In genomic region chr12:31880340-31880739, GRCh38 we compare ENCODE assay signal across 24 cellular contexts.
DNase-seq lines count a peak whose midpoint lies in the region; ATAC-seq, FAIRE-seq and TF ChIP-seq lines count a peak whose summit lies in the region.
"Had no signal": no experiment of that assay in that cellular context is flagged by ENCODE, and none has a peak within 500 bp of the region (broad histone marks: within the 10 kb centered on the region; RNA-seq: fewer than 3 reads in every experiment).

No MANE protein-coding gene starts in this region.

- no peaks in the 10 kb centered on the region for H3K27me3 ChIP-seq in astrocyte (ENCODE audit: insufficient read depth, low read length)
- H3K27me3 ChIP-seq: adrenal gland, stomach had no signal

- DNase-seq in D341Med (ENCODE audit: low spot score), result peak; percentile 26
- DNase-seq in NCI-H2171 treated with DMSO at 0.1 percent for 48 hours (lab: John Stamatoyannopoulos, UW), result peak; percentile 75
- DNase-seq in astrocyte (ENCODE audit: low read depth), result peak; percentile 76
- no peak for DNase-seq in naive B cell
- DNase-seq in ACHN, result no peak
- DNase-seq in HT-29 (ENCODE audit: low spot score), result no peak
- no peak for DNase-seq in GF-D8 (lab: John Stamatoyannopoulos, UW)
- DNase-seq in activated naive CD4-positive, alpha-beta T cell treated with anti-CD3 and anti-CD28 coated beads, Interleukin-2, amount 50 U/mL, for 16 hours, result no peak
- DNase-seq: activated CD4-positive, alpha-beta T cell treated with anti-CD3 and anti-CD28 coated beads for 36 hours; activated gamma-delta T cell; adrenal gland; CD8-positive, alpha-beta T cell; EL; H9; Kasumi-1; NCI-H1092 treated with DMSO at 0.1 percent for 48 hours; NCI-H2029; Right ventricle myocardium superior; stimulated activated CD4-positive, alpha-beta T cell treated with anti-CD3 and anti-CD28 coated beads, Interleukin-4, amount 100 ng/mL, for 1 hour; stomach had no signal

- no peak overlapping the region for H3K4me3 Mint-ChIP-seq in astrocyte (ENCODE audit: unreplicated experiment)
- H3K4me3 Mint-ChIP-seq in naive B cell, result peak overlapping the region in 6 of 8 donors; percentile 0 to 75 (median 36)
- H3K4me3 Mint-ChIP-seq: activated CD4-positive, alpha-beta T cell treated with anti-CD3 and anti-CD28 coated beads for 36 hours; CD8-positive, alpha-beta T cell; H9; mesothelial cell of epicardium had no signal

- H2AFZ ChIP-seq in astrocyte (ENCODE audit: low read depth, low read length), result no peak overlapping the region

- FAIRE-seq in astrocyte (lab: Jason Lieb, UNC), result no peak
- FAIRE-seq: HTR-8/SVneo had no signal

- no peak overlapping the region for H3K9ac ChIP-seq in astrocyte (ENCODE audit: low read length)

- H3K9me3 Mint-ChIP-seq in astrocyte (ENCODE audit: unreplicated experiment) (no peaks in the 10 kb centered on the region), naive B cell (peaks cover 3 to 31% (median 11%) of the 10 kb centered on the region in 7 donors)

- no peaks in the 10 kb centered on the region for H3K36me3 ChIP-seq in astrocyte (ENCODE audit: insufficient read depth, low read length)
- H3K36me3 ChIP-seq: adrenal gland, stomach had no signal

- no peak overlapping the region for H3K27ac ChIP-seq in astrocyte (ENCODE audit: low read depth, low read length)
- H3K27ac ChIP-seq: stomach had no signal

- no peaks in the 10 kb centered on the region for H3K4me1 Mint-ChIP-seq in astrocyte (ENCODE audit: low read depth, unreplicated experiment)
- H3K4me1 Mint-ChIP-seq in naive B cell, result peaks cover 55 to 82% (median 64%) of the 10 kb centered on the region in 3 donors

- no peak for ATAC-seq in naive B cell (ENCODE audit: low read depth in 2 of 2)
- ATAC-seq: activated CD4-positive, alpha-beta T cell treated with anti-CD3 and anti-CD28 coated beads for 36 hours; CD8-positive, alpha-beta T cell; esophagus mucosa had no signal

- no peaks in the 10 kb centered on the region for H3K36me3 Mint-ChIP-seq in astrocyte (ENCODE audit: low read depth, unreplicated experiment)
- H3K36me3 Mint-ChIP-seq in naive B cell, result peaks cover 28 to 52% of the 10 kb centered on the region in 2 donors
- H3K36me3 Mint-ChIP-seq: mesothelial cell of epicardium had no signal

- H3K4me2 ChIP-seq in astrocyte (ENCODE audit: low read length), result no peak overlapping the region
- H3K4me2 ChIP-seq: smooth muscle cell had no signal

- no peaks in the 10 kb centered on the region for H3K9me3 ChIP-seq in astrocyte (ENCODE audit: insufficient read depth, low read depth, low read length)
- H3K9me3 ChIP-seq: adrenal gland, stomach had no signal

- no peak for TF ChIP-seq CTCF in astrocyte (IDR thresholded peaks at IDR 0.05; ENCODE audit: insufficient read depth, low read depth, low read length)

- no peak overlapping the region for H3K4me3 ChIP-seq in astrocyte (ENCODE audit: insufficient read depth, low read depth, low read length)
- H3K4me3 ChIP-seq: adrenal gland, smooth muscle cell, stomach had no signal

- H3K79me2 ChIP-seq in astrocyte (ENCODE audit: insufficient read depth, low read length), result no peaks in the 10 kb centered on the region

- H3K27ac Mint-ChIP-seq in astrocyte (ENCODE audit: unreplicated experiment) (no peak overlapping the region), naive B cell (peak overlapping the region; percentile 26 to 100 (median 93))
- H3K27ac Mint-ChIP-seq: CD8-positive, alpha-beta T cell; H9; mesothelial cell of epicardium had no signal

- H3K27me3 Mint-ChIP-seq in astrocyte (ENCODE audit: low read depth, unreplicated experiment), result no peaks in the 10 kb centered on the region
- no peaks in the 10 kb centered on the region for H3K27me3 Mint-ChIP-seq in naive B cell
- H3K27me3 Mint-ChIP-seq: activated CD4-positive, alpha-beta T cell treated with anti-CD3 and anti-CD28 coated beads for 36 hours had no signal

- H4K20me1 ChIP-seq in astrocyte (ENCODE audit: insufficient read depth, low read length), result no peaks in the 10 kb centered on the region

- no peaks in the 10 kb centered on the region for H3K4me1 ChIP-seq in astrocyte (ENCODE audit: insufficient read depth, low read length)
- H3K4me1 ChIP-seq: adrenal gland had no signal

- in situ Hi-C loops in ACHN (cut with HindIII; ENCODE audit: low pct_ligation_motif_present, low pct_unique_long_range_greater_than_20kb, low sequenced_read_pairs), result no loop called here

Comparison
In these comparisons a context has a peak if more than half of its experiments do, and no peak if none do; other contexts are left out.
1. DNase-seq: peak in D341Med (single experiment), NCI-H2171 treated with DMSO at 0.1 percent for 48 hours (single experiment) and astrocyte (single experiment); none in naive B cell (single experiment), ACHN (single experiment), HT-29 (single experiment), GF-D8 (single experiment) and activated naive CD4-positive, alpha-beta T cell treated with anti-CD3 and anti-CD28 coated beads, Interleukin-2, amount 50 U/mL, for 16 hours (single experiment).